8 cellular contexts compared by ENCODE assay signal in the genomic region with DNA sequence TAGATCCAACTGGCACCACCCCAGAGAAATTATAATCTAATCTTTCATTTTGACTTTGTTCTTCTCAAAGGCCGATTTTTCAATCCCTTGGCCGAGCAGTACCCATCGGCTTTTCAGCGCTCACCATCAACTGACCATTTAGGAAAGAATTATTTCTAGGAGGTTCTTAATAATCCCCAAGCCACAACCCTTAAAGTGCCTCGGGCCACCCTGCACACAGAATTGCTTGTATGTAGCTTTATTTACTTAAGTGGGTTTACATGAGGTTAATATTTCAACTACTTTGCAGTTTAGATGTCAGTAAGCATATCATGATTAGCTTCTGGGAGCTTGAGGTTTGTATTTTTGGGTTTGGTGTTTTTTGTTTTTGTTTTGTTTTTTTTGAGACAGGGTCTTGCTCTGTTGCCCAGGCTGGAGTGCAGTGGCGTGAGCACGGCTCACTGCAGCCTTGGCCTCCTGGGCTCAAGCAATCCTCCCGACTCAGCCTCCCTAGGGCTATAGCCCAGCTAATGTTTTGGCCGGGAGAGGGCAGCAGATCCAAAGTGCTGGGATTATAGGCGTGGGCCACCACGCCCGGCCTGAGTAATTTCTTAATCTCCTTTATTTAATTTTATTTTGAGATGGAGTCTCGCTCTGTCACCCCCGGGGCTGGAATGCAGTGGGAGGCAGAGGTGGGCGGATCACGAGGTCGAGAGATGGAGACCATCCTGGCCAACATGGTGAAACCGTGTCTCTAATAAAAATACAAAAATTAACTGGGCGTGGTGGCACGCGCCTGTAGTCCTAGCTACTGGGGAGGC. TPM values are rescaled to one million over a fixed set of nuclear protein-coding genes. Genes with fewer than 3 reads are reported as not detected.
DNase-seq lines count a peak whose midpoint lies in the region; ATAC-seq and TF ChIP-seq lines count a peak whose summit lies in the region.

No MANE protein-coding gene starts in this region.

- intact Hi-C loops in activated CD4-positive, alpha-beta memory T cell treated with anti-CD3 and anti-CD28 coated beads for 36 hours (cut with micrococcal nuclease), result loop anchor here (5.0 to 10.0 kb wide), 2 partner anchors 160 to 187 kb away; partner anchors contain the start of genes STARD9 and TTBK2

- H3K9ac ChIP-seq in iPS-18a (ENCODE audit: low read length), result peak overlapping the region; percentile 72
- H3K9ac ChIP-seq in subcutaneous abdominal adipose tissue (ENCODE audit: low read length in 5 of 5), result peak overlapping the region; percentile 59 to 97 (median 92)

- H3K4me3 ChIP-seq in H7 (ENCODE audit: insufficient read depth, low read depth, low read length), result peak overlapping the region; percentile 96
- H3K4me3 ChIP-seq in iPS-18a (ENCODE audit: low read length), result peak overlapping the region; percentile 78
- peak overlapping the region; percentile 48 to 94 (median 86) for H3K4me3 ChIP-seq in subcutaneous abdominal adipose tissue (ENCODE audit: low read depth in 1 of 5, low read length in 5 of 5)

- H3K4me1 ChIP-seq in iPS-18a (ENCODE audit: control insufficient read depth, low read depth, low read length), result peaks cover 5% of the 10 kb centered on the region
- peaks cover 0 to 16% (median 12%) of the 10 kb centered on the region in 5 donors for H3K4me1 ChIP-seq in subcutaneous abdominal adipose tissue (ENCODE audit: control insufficient read depth in 5 of 5, insufficient read depth in 5 of 5, low read length in 5 of 5)

- H3K36me3 ChIP-seq in H7 (replicated peaks; ENCODE audit: control insufficient read depth, insufficient read depth, low read length) (peaks cover 11% of the 10 kb centered on the region), iPS-18a (ENCODE audit: control insufficient read depth, low read depth, low read length) (peaks cover 19% of the 10 kb centered on the region), subcutaneous abdominal adipose tissue (ENCODE audit: control insufficient read depth in 5 of 5, insufficient read depth in 5 of 5, low read length in 5 of 5) (peaks cover 0 to 26% (median 13%) of the 10 kb centered on the region in 5 donors)

- peaks cover 2% of the 10 kb centered on the region for H3K27me3 ChIP-seq in H7 (ENCODE audit: control insufficient read depth, insufficient read depth, low read length)
- no peaks in the 10 kb centered on the region for H3K27me3 ChIP-seq in iPS-18a (ENCODE audit: control insufficient read depth, insufficient read depth, low read length)
- H3K27me3 ChIP-seq in subcutaneous abdominal adipose tissue (ENCODE audit: control insufficient read depth in 5 of 5, insufficient read depth in 4 of 5, low read length in 5 of 5), result no peaks in the 10 kb centered on the region

- no peaks in the 10 kb centered on the region for H3K9me3 Mint-ChIP-seq in activated CD4-positive, alpha-beta memory T cell treated with anti-CD3 and anti-CD28 coated beads for 36 hours

- H3K27ac Mint-ChIP-seq in activated CD4-positive, alpha-beta memory T cell treated with anti-CD3 and anti-CD28 coated beads for 36 hours, result peak overlapping the region; percentile 54

- DNase-seq in H7 (no peak), NCI-H526 treated with DMSO at 0.1 percent for 48 hours (lab: John Stamatoyannopoulos, UW) (no peak)
- no peak for DNase-seq in activated CD4-positive, alpha-beta memory T cell treated with anti-CD3 and anti-CD28 coated beads for 36 hours
- DNase-seq in NK-92 treated with Interleukin-12 subunit alpha and Interleukin-12 subunit beta, amount 100 ng/mL, for 24 hours (lab: John Stamatoyannopoulos, UW), result no peak

- peaks cover 3% of the 10 kb centered on the region for H3K36me3 Mint-ChIP-seq in activated CD4-positive, alpha-beta memory T cell treated with anti-CD3 and anti-CD28 coated beads for 36 hours

- peaks cover 18% of the 10 kb centered on the region for H3K4me1 Mint-ChIP-seq in activated CD4-positive, alpha-beta memory T cell treated with anti-CD3 and anti-CD28 coated beads for 36 hours (ENCODE audit: low read depth)

- H3K9me3 ChIP-seq in iPS-18a (ENCODE audit: control insufficient read depth, low read depth, low read length) (no peaks in the 10 kb centered on the region), subcutaneous abdominal adipose tissue (ENCODE audit: control insufficient read depth in 5 of 5, low read length in 5 of 5) (no peaks in the 10 kb centered on the region)

- no peaks in the 10 kb centered on the region for H3K27me3 Mint-ChIP-seq in activated CD4-positive, alpha-beta memory T cell treated with anti-CD3 and anti-CD28 coated beads for 36 hours

- peak overlapping the region; percentile 77 for H3K4me3 Mint-ChIP-seq in activated CD4-positive, alpha-beta memory T cell treated with anti-CD3 and anti-CD28 coated beads for 36 hours

- H3K27ac ChIP-seq in 22Rv1 (peak overlapping the region; percentile 71), iPS-18a (ENCODE audit: low read length) (peak overlapping the region; percentile 30), subcutaneous abdominal adipose tissue (ENCODE audit: low read depth, low read length) (peak overlapping the region; percentile 82)

- CTCF ChIA-PET in activated CD4-positive, alpha-beta memory T cell treated with anti-CD3 and anti-CD28 coated beads for 36 hours (lab: Charles Lee), result interaction anchor here (1.0 to 4.6 kb wide), 2 partner anchors 189 to 467 kb away, joined by 4 to 25 read pairs; no protein-coding TSS in a partner anchor

- POLR2A ChIA-PET in activated CD4-positive, alpha-beta memory T cell treated with anti-CD3 and anti-CD28 coated beads for 36 hours (lab: Charles Lee), result interaction anchor here (1.4 kb wide), 1 partner anchor 14 kb away, joined by 3 read pairs; no protein-coding TSS in a partner anchor

- TF ChIP-seq CTCF in 22Rv1 (IDR thresholded peaks at IDR 0.05), result peak; percentile 83

- ATAC-seq in GM21526 (IDR thresholded peaks at IDR 0.05; ENCODE audit: low FRiP score, unreplicated experiment), result no peak

RNA-seq across cellular contexts. Expression of gene CDAN1, which starts 0.8 kb away (rescaled TPM):
- total RNA-seq in H7 (2014; rRNA removed; shearing (Covaris generic)), result 14.3 and 15.9 TPM in 2 replicates
- 10 to 100 TPM; 20.9 to 21.0 TPM for total RNA-seq in activated CD4-positive, alpha-beta memory T cell treated with anti-CD3 and anti-CD28 coated beads for 36 hours

Comparison
In these comparisons a context has a peak if more than half of its experiments do, and no peak if none do; other contexts are left out.
1. H3K27ac ChIP-seq: peak in every context shown above with its lines; median percentile 82 in subcutaneous abdominal adipose tissue; 71 in 22Rv1; 30 in iPS-18a.